34 cellular contexts compared by ENCODE assay signal in genomic region chr2:214379227-214379626, GRCh38. TPM values are rescaled to one million over a fixed set of nuclear protein-coding genes. Genes with fewer than 3 reads are reported as not detected.
A peak's percentile ranks its signal among the peaks of the same experiment; 100 is the strongest.
DNase-seq lines count a peak whose midpoint lies in the region; ATAC-seq and TF ChIP-seq lines count a peak whose summit lies in the region.
"Had no signal": no experiment of that assay in that cellular context is flagged by ENCODE, and none has a peak within 500 bp of the region (broad histone marks: within the 10 kb centered on the region; RNA-seq: fewer than 3 reads in every experiment).

No MANE protein-coding gene starts in this region.

- H3K4me1 Mint-ChIP-seq in activated T-cell treated with anti-CD3 and anti-CD28 coated beads, Interleukin-2, amount 50 U/mL, for 72 hours (ENCODE audit: low read depth), result no peaks in the 10 kb centered on the region
- no peaks in the 10 kb centered on the region for H3K4me1 Mint-ChIP-seq in activated naive CD4-positive, alpha-beta T cell treated with anti-CD3 and anti-CD28 coated beads for 36 hours (ENCODE audit: low read depth)
- H3K4me1 Mint-ChIP-seq: activated CD4-positive, alpha-beta T cell treated with anti-CD3 and anti-CD28 coated beads, Interleukin-2, amount 10 ng/mL, durations not matched to agents 7 days and 5 days; activated naive CD8-positive, alpha-beta T cell treated with anti-CD3 and anti-CD28 coated beads, Interleukin-2, amount 10 ng/mL, durations not matched to agents 7 days and 5 days; B cell had no signal

- peak overlapping the region; percentile 83; the same call in 1 of the 2 replicates for H3K27ac ChIP-seq in C4-2B
- H3K27ac ChIP-seq: ascending aorta, esophagus squamous epithelium, sigmoid colon, SJCRH30, tibial nerve had no signal

- H3K4me3 ChIP-seq in LNCaP clone FGC (ENCODE audit: low read depth, low read length), result peak overlapping the region; percentile 13; the same call in 1 of the 2 replicates
- no peak overlapping the region for H3K4me3 ChIP-seq in epithelial cell of esophagus (ENCODE audit: low read length)
- H3K4me3 ChIP-seq: ascending aorta, esophagus squamous epithelium, lung, prostate gland, sigmoid colon, SJCRH30, tibial nerve had no signal

- no peak overlapping the region for H3K4me3 Mint-ChIP-seq in activated T-cell treated with anti-CD3 and anti-CD28 coated beads, Interleukin-2, amount 50 U/mL, for 72 hours
- H3K4me3 Mint-ChIP-seq in activated naive CD4-positive, alpha-beta T cell treated with anti-CD3 and anti-CD28 coated beads for 36 hours, result no peak overlapping the region
- H3K4me3 Mint-ChIP-seq: activated CD4-positive, alpha-beta T cell treated with anti-CD3 and anti-CD28 coated beads, Interleukin-2, amount 10 ng/mL, durations not matched to agents 7 days and 5 days; activated naive CD8-positive, alpha-beta T cell treated with anti-CD3 and anti-CD28 coated beads, Interleukin-2, amount 10 ng/mL, durations not matched to agents 7 days and 5 days; B cell; CD8-positive, alpha-beta T cell; dendritic cell treated with granulocyte-macrophage colony-stimulating factor and Interleukin-4, amounts not matched to agents 40 ng/mL and 50 ng/mL, for 4 days; endodermal cell; natural killer cell had no signal

- H3K9me3 Mint-ChIP-seq in activated T-cell treated with anti-CD3 and anti-CD28 coated beads, Interleukin-2, amount 50 U/mL, for 72 hours, result no peaks in the 10 kb centered on the region
- H3K9me3 Mint-ChIP-seq in activated naive CD4-positive, alpha-beta T cell treated with anti-CD3 and anti-CD28 coated beads for 36 hours, result peaks cover 1% of the 10 kb centered on the region
- H3K9me3 Mint-ChIP-seq: activated CD4-positive, alpha-beta T cell treated with anti-CD3 and anti-CD28 coated beads, Interleukin-2, amount 10 ng/mL, durations not matched to agents 7 days and 5 days; CD8-positive, alpha-beta T cell; dendritic cell treated with granulocyte-macrophage colony-stimulating factor and Interleukin-4, amounts not matched to agents 40 ng/mL and 50 ng/mL, for 4 days; endodermal cell had no signal

- no peak overlapping the region for H3K27ac Mint-ChIP-seq in activated T-cell treated with anti-CD3 and anti-CD28 coated beads, Interleukin-2, amount 50 U/mL, for 72 hours
- H3K27ac Mint-ChIP-seq in activated naive CD4-positive, alpha-beta T cell treated with anti-CD3 and anti-CD28 coated beads for 36 hours, result no peak overlapping the region
- H3K27ac Mint-ChIP-seq: activated CD4-positive, alpha-beta T cell treated with anti-CD3 and anti-CD28 coated beads, Interleukin-2, amount 10 ng/mL, durations not matched to agents 7 days and 5 days; activated naive CD8-positive, alpha-beta T cell treated with anti-CD3 and anti-CD28 coated beads, Interleukin-2, amount 10 ng/mL, durations not matched to agents 7 days and 5 days; B cell; CD8-positive, alpha-beta T cell; dendritic cell treated with granulocyte-macrophage colony-stimulating factor and Interleukin-4, amounts not matched to agents 40 ng/mL and 50 ng/mL, for 4 days; endodermal cell; natural killer cell had no signal

- intact Hi-C loops in activated naive CD4-positive, alpha-beta T cell treated with anti-CD3 and anti-CD28 coated beads for 36 hours (cut with micrococcal nuclease), result no loop called here

- DNase-seq in LNCaP clone FGC (ENCODE audit: low read depth) (peak; percentile 74), NCI-H524 (lab: John Stamatoyannopoulos, UW) (peak; percentile 57 to 91), epithelial cell of esophagus (ENCODE audit: low read depth) (peak; percentile 42), mucosa of gallbladder (ENCODE audit: low spot score) (no peak)
- no peak for DNase-seq in activated T-cell treated with anti-CD3 and anti-CD28 coated beads, Interleukin-2, amount 50 U/mL, for 72 hours
- DNase-seq in activated naive CD4-positive, alpha-beta T cell treated with anti-CD3 and anti-CD28 coated beads for 36 hours, result no peak
- DNase-seq: ACHN; activated CD4-positive, alpha-beta T cell treated with anti-CD3 and anti-CD28 coated beads, Interleukin-2, amount 10 ng/mL, durations not matched to agents 7 days and 5 days; activated effector memory CD4-positive, alpha-beta T cell treated with Interleukin-2 at 50 U/mL for 16 hours; activated naive CD8-positive, alpha-beta T cell treated with anti-CD3 and anti-CD28 coated beads, Interleukin-2, amount 10 ng/mL, durations not matched to agents 7 days and 5 days; CD8-positive, alpha-beta T cell; central memory CD4-positive, alpha-beta T cell; endodermal cell; esophagus squamous epithelium; KBM-7; kidney glomerular epithelial cell; MM.1S; natural killer cell; NCI-H1417; nucleus accumbens; sigmoid colon; stimulated activated CD4-positive, alpha-beta T cell treated with anti-CD3 and anti-CD28 coated beads, Interleukin-4, amount 100 ng/mL, for 24 hours; T1000 had no signal

- no peaks in the 10 kb centered on the region for H3K36me3 Mint-ChIP-seq in activated T-cell treated with anti-CD3 and anti-CD28 coated beads, Interleukin-2, amount 50 U/mL, for 72 hours (ENCODE audit: insufficient read depth in 2 of 2)
- no peaks in the 10 kb centered on the region for H3K36me3 Mint-ChIP-seq in activated naive CD4-positive, alpha-beta T cell treated with anti-CD3 and anti-CD28 coated beads for 36 hours (ENCODE audit: low read depth)
- H3K36me3 Mint-ChIP-seq: activated naive CD8-positive, alpha-beta T cell treated with anti-CD3 and anti-CD28 coated beads, Interleukin-2, amount 10 ng/mL, durations not matched to agents 7 days and 5 days; CD8-positive, alpha-beta T cell; natural killer cell had no signal

- no peaks in the 10 kb centered on the region for H3K27me3 Mint-ChIP-seq in activated T-cell treated with anti-CD3 and anti-CD28 coated beads, Interleukin-2, amount 50 U/mL, for 72 hours (ENCODE audit: low read depth)
- no peaks in the 10 kb centered on the region for H3K27me3 Mint-ChIP-seq in activated naive CD4-positive, alpha-beta T cell treated with anti-CD3 and anti-CD28 coated beads for 36 hours (ENCODE audit: low read depth)
- H3K27me3 Mint-ChIP-seq: activated CD4-positive, alpha-beta T cell treated with anti-CD3 and anti-CD28 coated beads, Interleukin-2, amount 10 ng/mL, durations not matched to agents 7 days and 5 days; activated naive CD8-positive, alpha-beta T cell treated with anti-CD3 and anti-CD28 coated beads, Interleukin-2, amount 10 ng/mL, durations not matched to agents 7 days and 5 days; B cell; dendritic cell treated with granulocyte-macrophage colony-stimulating factor and Interleukin-4, amounts not matched to agents 40 ng/mL and 50 ng/mL, for 4 days had no signal

- TF ChIP-seq CTCF in C4-2B (conservative IDR thresholded peaks at IDR 0.05) (no peak), LNCaP clone FGC (IDR thresholded peaks at IDR 0.05; ENCODE audit: control insufficient read depth, extremely low read depth, insufficient read depth) (no peak), epithelial cell of esophagus (IDR thresholded peaks at IDR 0.05; ENCODE audit: insufficient read depth, low read depth, low read length, missing control alignments) (no peak)

- no peak for ATAC-seq in activated T-cell treated with anti-CD3 and anti-CD28 coated beads, Interleukin-2, amount 50 U/mL, for 72 hours (replicated peaks in 1 of 2)
- no peak for ATAC-seq in HG03521 (IDR thresholded peaks at IDR 0.05; ENCODE audit: unreplicated experiment)
- ATAC-seq: CD8-positive, alpha-beta T cell; natural killer cell had no signal

- CTCF ChIA-PET in activated naive CD4-positive, alpha-beta T cell treated with anti-CD3 and anti-CD28 coated beads for 36 hours (lab: Charles Lee), result no interaction called here

RNA-seq across cellular contexts. Expression of gene VWC2L, which starts 31.6 kb away (rescaled TPM):
- total RNA-seq in activated T-cell treated with anti-CD3 and anti-CD28 coated beads, Interleukin-2, amount 50 U/mL, for 72 hours, result not detected
- not detected for total RNA-seq in mucosa of gallbladder
- not detected for total RNA-seq in activated naive CD4-positive, alpha-beta T cell treated with anti-CD3 and anti-CD28 coated beads for 36 hours
- total RNA-seq: activated CD4-positive, alpha-beta T cell treated with anti-CD3 and anti-CD28 coated beads, Interleukin-2, amount 10 ng/mL, durations not matched to agents 7 days and 5 days; activated CD8-positive, alpha-beta memory T cell treated with anti-CD3 and anti-CD28 coated beads for 36 hours; activated naive CD8-positive, alpha-beta T cell treated with anti-CD3 and anti-CD28 coated beads, Interleukin-2, amount 10 ng/mL, durations not matched to agents 7 days and 5 days; ascending aorta; B cell; CD8-positive, alpha-beta T cell; endodermal cell; esophagus squamous epithelium; H1; natural killer cell; prostate gland; SJCRH30; tibial nerve had no signal

Comparison
In these comparisons a context has a peak if more than half of its experiments do, and no peak if none do; other contexts are left out.
1. DNase-seq: peak in LNCaP clone FGC (single experiment), NCI-H524 (2 of 2) and epithelial cell of esophagus (single experiment); none in activated T-cell treated with anti-CD3 and anti-CD28 coated beads, Interleukin-2, amount 50 U/mL, for 72 hours (0 of 2), mucosa of gallbladder (single experiment) and activated naive CD4-positive, alpha-beta T cell treated with anti-CD3 and anti-CD28 coated beads for 36 hours (single experiment).